Comparison of ENCODE assay signal across 8 cellular contexts in the genomic region with DNA sequence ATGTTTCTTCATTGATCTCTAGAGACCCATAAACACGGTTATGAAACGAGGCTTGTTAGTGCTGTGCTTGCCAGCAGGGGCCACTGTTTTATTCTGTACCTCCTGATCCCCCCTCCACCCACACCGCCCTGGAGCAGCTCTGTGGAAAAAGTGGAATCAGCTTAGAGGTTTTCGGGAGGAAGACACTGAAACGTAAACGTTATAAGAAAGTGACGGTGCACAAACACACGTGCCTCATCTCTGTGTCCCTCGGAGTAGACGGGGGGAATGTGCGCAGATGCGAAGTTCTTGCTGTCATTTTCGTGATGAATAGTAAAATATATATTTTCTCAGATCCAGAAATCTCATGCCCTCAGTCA. TPM values are rescaled to one million over a fixed set of nuclear protein-coding genes. Genes with fewer than 3 reads are reported as not detected.
DNase-seq lines count a peak whose midpoint lies in the region; ATAC-seq and TF ChIP-seq lines count a peak whose summit lies in the region.
"Not testable (repeated sequence)": the region's sequence is repeated elsewhere in the genome, so short reads cannot be mapped to it uniquely, and the experiment has no call there.
"Had no signal": no experiment of that assay in that cellular context is flagged by ENCODE, and none has a peak within 500 bp of the region (broad histone marks: within the 10 kb centered on the region; RNA-seq: fewer than 3 reads in every experiment).

No MANE protein-coding gene starts in this region.

- intact Hi-C loops in dorsolateral prefrontal cortex (cut with DNase I); mucosa of descending colon (cut with DNase I, micrococcal nuclease); sciatic nerve (cut with DNase I): not testable (repeated sequence)
- intact Hi-C loops in left ventricle myocardium inferior (cut with micrococcal nuclease): loop anchor here (10.0 kb wide), 1 partner anchor 70 kb away; the partner anchor contains the start of gene ZNF761

- DNase-seq in EH (ENCODE audit: low read depth): peak; percentile 18
- peak; percentile 35 for DNase-seq in NCI-H146 (lab: John Stamatoyannopoulos, UW)
- peak; percentile 62 for DNase-seq in SK-N-SH
- peak in 3 of 10 donors; percentile 21 to 53 (median 43) for DNase-seq in dorsolateral prefrontal cortex
- not testable (repeated sequence) for DNase-seq in left ventricle myocardium inferior; mucosa of descending colon; sciatic nerve (ENCODE audit: low spot score)

- not testable (repeated sequence) for H3K27ac ChIP-seq in SK-N-SH (ENCODE audit: low read depth in 2 of 2, low read length in 1 of 2)
- H3K27ac ChIP-seq in dorsolateral prefrontal cortex (peak overlapping the region in 13 of 59 donors; percentile 8 to 62 (median 39)), left ventricle myocardium inferior (replicated peaks) (peak overlapping the region; percentile 42)

- not testable (repeated sequence) for H3K9me2 ChIP-seq in SK-N-SH

- ATAC-seq in mucosa of descending colon: peak; percentile 35
- peak; percentile 93 for ATAC-seq in sciatic nerve

- WGBS in SK-N-SH (ENCODE audit: low lambda C conversion rate): 5% methylated on average over 12 of the region's 13 CpGs

- peak overlapping the region; percentile 67 for H3K4me2 ChIP-seq in SK-N-SH

- not testable (repeated sequence) for H3K9ac ChIP-seq in SK-N-SH

- peak; percentile 20; the same call in 1 of the 2 replicates for TF ChIP-seq RAD21 in SK-N-SH (IDR thresholded peaks at IDR 0.05; ENCODE audit: low read length)

- not testable (repeated sequence) for H3K27me3 ChIP-seq in SK-N-SH (ENCODE audit: insufficient read depth); dorsolateral prefrontal cortex
- H3K27me3 ChIP-seq in left ventricle myocardium inferior (ENCODE audit: low read depth): peaks cover 62% of the 10 kb centered on the region

- not testable (repeated sequence) for H4K20me1 ChIP-seq in SK-N-SH (ENCODE audit: insufficient read depth)

- TF ChIP-seq EP300 in SK-N-SH (IDR thresholded peaks at IDR 0.05; ENCODE audit: borderline replicate concordance in 1 of 2, low read depth in 1 of 2, low read length in 1 of 2): not testable (repeated sequence)

- H3K4me3 ChIP-seq in SK-N-SH (ENCODE audit: low read depth in 2 of 2, low read length in 1 of 2) (peak overlapping the region; percentile 36 to 54), dorsolateral prefrontal cortex (peak overlapping the region in 57 of 59 donors; percentile 5 to 66 (median 45)), left ventricle myocardium inferior (peak overlapping the region; percentile 51)
- H3K4me3 ChIP-seq in mucosa of descending colon: not testable (repeated sequence)

- not testable (repeated sequence) for H3K4me1 ChIP-seq in SK-N-SH (ENCODE audit: control insufficient read depth in 1 of 2, insufficient read depth in 2 of 2, low read depth in 1 of 2, low read length in 1 of 2); left ventricle myocardium inferior; mucosa of descending colon (ENCODE audit: low read depth)

- CTCF ChIA-PET in SK-N-SH (lab: Yijun Ruan, JAX): interaction anchor here (1.3 to 1.6 kb wide), 2 partner anchors 79 to 136 kb away, joined by 3 to 7 read pairs; no protein-coding TSS in a partner anchor

- not testable (repeated sequence) for H3K36me3 ChIP-seq in SK-N-SH (replicated peaks in 1 of 2; ENCODE audit: control insufficient read depth in 1 of 2, insufficient read depth in 2 of 2, low read length in 1 of 2); left ventricle myocardium inferior; mucosa of descending colon (ENCODE audit: low read depth)

- TF ChIP-seq CTCF in SK-N-SH (IDR thresholded peaks at IDR 0.05) (peak; percentile 54), dorsolateral prefrontal cortex (IDR thresholded peaks at IDR 0.05 in 54 of 56, conservative IDR thresholded peaks at IDR 0.05 in 2 of 56; ENCODE audit: low read depth in 1 of 56, partially characterized antibody in 56 of 56) (peak in 27 of 56 donors; percentile 4 to 53 (median 25)), left ventricle myocardium inferior (IDR thresholded peaks at IDR 0.05; ENCODE audit: borderline replicate concordance) (peak; percentile 28)
- not testable (repeated sequence) for TF ChIP-seq CTCF in mucosa of descending colon (IDR thresholded peaks at IDR 0.05)

- H3K9me3 ChIP-seq in SK-N-SH; left ventricle myocardium inferior (replicated peaks); mucosa of descending colon: not testable (repeated sequence)

- H2AFZ ChIP-seq in SK-N-SH (ENCODE audit: low read depth): peak overlapping the region; percentile 85

- POLR2A ChIA-PET in SK-N-SH (lab: Yijun Ruan, JAX): not testable (repeated sequence)

- not testable (repeated sequence) for H3F3A ChIP-seq in SK-N-SH (replicated peaks; ENCODE audit: insufficient read depth)

- H3K79me2 ChIP-seq in SK-N-SH (ENCODE audit: insufficient read depth): not testable (repeated sequence)

RNA-seq across cellular contexts. Expression of gene ZNF331, which starts 33.6 kb away (rescaled TPM):
- polyA plus RNA-seq in SK-N-SH (2012; rRNA removed): 7.2 and 8.9 TPM in 2 replicates
- polyA plus RNA-seq in SK-N-SH (2012; cell fraction: cytosol; rRNA removed): 3.0 and 4.2 TPM in 2 replicates
- 41.5 and 46.1 TPM in 2 replicates for polyA plus RNA-seq in SK-N-SH (2012; cell fraction: nucleus; rRNA removed)
- total RNA-seq in dorsolateral prefrontal cortex: 100 to 1,000 TPM in 1 of 120 experiments, 10 to 100 TPM in 119; 32.2 to 101 (median 46.8) TPM
- total RNA-seq in left ventricle myocardium inferior: 10.1 TPM
- 10 to 100 TPM in 1 of 3 donors, 1 to 10 TPM in 2; 4.6 to 18.8 (median 6.1) TPM for total RNA-seq in mucosa of descending colon
- total RNA-seq in sciatic nerve: 39.8 TPM

RNA-seq across cellular contexts. Expression of gene ZNF813, which starts 36.8 kb away (rescaled TPM):
- 0.44 and 0.78 TPM in 2 replicates for polyA plus RNA-seq in SK-N-SH (2012; rRNA removed)
- polyA plus RNA-seq in SK-N-SH (2012; cell fraction: cytosol; rRNA removed): 0.60 and 0.64 TPM in 2 replicates
- 0.25 and 0.49 TPM in 2 replicates for polyA plus RNA-seq in SK-N-SH (2012; cell fraction: nucleus; rRNA removed)
- 1 to 10 TPM in 100 of 120 experiments, under 1 TPM in 20; 0.55 to 6.6 (median 1.5) TPM for total RNA-seq in dorsolateral prefrontal cortex
- 1.8 TPM for total RNA-seq in left ventricle myocardium inferior
- total RNA-seq in mucosa of descending colon: 1 to 10 TPM; 3.7 to 4.5 (median 4.1) TPM
- total RNA-seq in sciatic nerve: 3.3 TPM
- total RNA-seq: Calu3 had no signal
